12 cellular contexts compared by ENCODE assay signal in the genomic region with DNA sequence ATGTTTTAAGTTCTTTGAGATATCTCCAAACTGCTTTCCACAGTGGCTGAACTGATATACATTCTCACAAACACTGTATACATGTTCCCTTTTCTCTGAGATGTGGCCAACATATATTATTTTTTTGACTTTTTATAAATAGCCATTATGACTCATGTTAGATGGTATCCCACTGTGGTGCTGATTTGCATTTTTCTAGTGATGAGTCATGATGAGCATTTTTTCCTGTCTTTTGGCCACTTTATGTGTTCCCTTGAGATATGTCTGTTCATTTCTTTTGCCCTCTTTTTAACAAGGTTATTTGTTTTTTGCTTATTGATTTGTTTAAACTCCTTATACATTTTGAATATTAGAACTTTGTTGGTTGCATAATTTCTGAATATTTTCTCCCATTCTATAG.
DNase-seq lines count a peak whose midpoint lies in the region; ATAC-seq and TF ChIP-seq lines count a peak whose summit lies in the region.
"Had no signal": no experiment of that assay in that cellular context is flagged by ENCODE, and none has a peak within 500 bp of the region (broad histone marks: within the 10 kb centered on the region; RNA-seq: fewer than 3 reads in every experiment).

No MANE protein-coding gene starts in this region.

- ATAC-seq in HG03108 (IDR thresholded peaks at IDR 0.05; ENCODE audit: unreplicated experiment) = no peak

- intact Hi-C loops in A673 (cut with micrococcal nuclease; ENCODE audit: unreplicated experiment) = no loop called here

- TF ChIP-seq CTCF in A673 (conservative IDR thresholded peaks at IDR 0.05; ENCODE audit: low read depth, low read length) (no peak), HFF-Myc (IDR thresholded peaks at IDR 0.05; ENCODE audit: low read depth, low read length, missing control alignments) (no peak)

- H3K27ac ChIP-seq in A673 (ENCODE audit: low read depth, low read length, poor library complexity, severe bottlenecking) = no peak overlapping the region

- no TSS peak for BruUV-seq in A673 (replicated peaks; lab: Mats Ljungman, UMichigan)

- DNase-seq in A673 (ENCODE audit: low spot score) = peak; percentile 36
- DNase-seq in HFF-Myc (ENCODE audit: extremely low read depth, low read depth) = peak; percentile 4
- peak; percentile 82 for DNase-seq in RPMI7951 (ENCODE audit: low read depth)
- DNase-seq in fibroblast of peridontal ligament (ENCODE audit: extremely low read depth) = peak; percentile 88
- no peak for DNase-seq in midbrain (lab: John Stamatoyannopoulos, UW)
- DNase-seq in HK-2 (ENCODE audit: unreplicated experiment) = no peak
- DNase-seq in activated gamma-delta T cell (lab: John Stamatoyannopoulos, UW) = no peak
- DNase-seq: activated CD4-positive, alpha-beta T cell treated with anti-CD3 and anti-CD28 coated beads for 1 hour; C1 segment of cervical spinal cord; H7; stimulated activated naive CD4-positive, alpha-beta T cell treated with Interleukin-2 at 50 U/mL for 16 hours had no signal

- peaks cover 9% of the 10 kb centered on the region for H3K9me3 ChIP-seq in A673 (ENCODE audit: low read depth, low read length, poor library complexity, severe bottlenecking)

- H3K4me1 ChIP-seq in A673 (ENCODE audit: insufficient read depth, low read length, poor library complexity, severe bottlenecking) = no peaks in the 10 kb centered on the region

- POLR2A ChIA-PET in A673 (lab: Charles Lee; ENCODE audit: low non-redundant PET) = no interaction called here

- H3K27me3 ChIP-seq in A673 (replicated peaks; ENCODE audit: insufficient read depth, low read depth, low read length, poor library complexity) = no peaks in the 10 kb centered on the region

- CTCF ChIA-PET in A673 (lab: Charles Lee) = no interaction called here

- no peaks in the 10 kb centered on the region for H3K36me3 ChIP-seq in A673 (ENCODE audit: insufficient read depth, low read length, poor library complexity, severe bottlenecking)

- H3K4me3 ChIP-seq in A673 (ENCODE audit: low read depth, low read length, poor library complexity, severe bottlenecking) = no peak overlapping the region
- H3K4me3 ChIP-seq in HFF-Myc (replicated peaks; ENCODE audit: low read depth, low read length) = no peak overlapping the region

Comparison
In these comparisons a context has a peak if more than half of its experiments do, and no peak if none do; other contexts are left out.
1. DNase-seq: peak in A673 (single experiment), HFF-Myc (single experiment), RPMI7951 (single experiment) and fibroblast of peridontal ligament (single experiment); none in midbrain (single experiment), HK-2 (single experiment) and activated gamma-delta T cell (single experiment).